20 cellular contexts compared by ENCODE assay signal in genomic region chr15:41836713-41837454, GRCh38. TPM values are rescaled to one million over a fixed set of nuclear protein-coding genes. Genes with fewer than 3 reads are reported as not detected.
A peak's percentile ranks its signal among the peaks of the same experiment; 100 is the strongest.
DNase-seq lines count a peak whose midpoint lies in the region; ATAC-seq and TF ChIP-seq lines count a peak whose summit lies in the region.
"Had no signal": no experiment of that assay in that cellular context is flagged by ENCODE, and none has a peak within 500 bp of the region (broad histone marks: within the 10 kb centered on the region; RNA-seq: fewer than 3 reads in every experiment).

No MANE protein-coding gene starts in this region.

- POLR2A ChIA-PET in MCF 10A (lab: Yijun Ruan, JAX) = interaction anchor here (2.3 kb wide), 1 partner anchor 8 kb away, joined by 11 read pairs; no protein-coding TSS in a partner anchor

- H3K36me3 ChIP-seq in breast epithelium (no peaks in the 10 kb centered on the region), esophagus squamous epithelium (peaks cover 4 to 73% (median 21%) of the 10 kb centered on the region in 3 donors)

- WGBS in esophagus squamous epithelium, 2 donors = 60 to 75% methylated on average over 1 to 7 of the region's 23 CpGs

- no peaks in the 10 kb centered on the region for H3K9me3 ChIP-seq in breast epithelium
- H3K9me3 ChIP-seq in esophagus squamous epithelium = no peaks in the 10 kb centered on the region

- H3K27ac Mint-ChIP-seq in MCF 10A (ENCODE audit: low read depth, unreplicated experiment) (no peak overlapping the region), neural crest cell (ENCODE audit: unreplicated experiment) (no peak overlapping the region)

- H3K27me3 ChIP-seq in breast epithelium (no peaks in the 10 kb centered on the region), esophagus squamous epithelium (no peaks in the 10 kb centered on the region)

- H3K4me3 ChIP-seq in breast epithelium (no peak overlapping the region), esophagus squamous epithelium (no peak overlapping the region)
- H3K4me3 ChIP-seq: PC-9, SK-N-MC had no signal

- peaks cover 13% of the 10 kb centered on the region for H3K4me1 Mint-ChIP-seq in MCF 10A (ENCODE audit: insufficient read depth, unreplicated experiment)
- H3K4me1 Mint-ChIP-seq in neural crest cell = peaks cover 3% of the 10 kb centered on the region

- intact Hi-C loops in MCF 10A (cut with micrococcal nuclease) (no loop called here), breast epithelium (cut with DNase I; ENCODE audit: low total_unique reads) (no loop called here), esophagus squamous epithelium (cut with DNase I) (no loop called here)

- H3K27me3 Mint-ChIP-seq in MCF 10A (ENCODE audit: insufficient read depth, unreplicated experiment) (no peaks in the 10 kb centered on the region), neural crest cell (ENCODE audit: low read depth) (no peaks in the 10 kb centered on the region)

- BruUV-seq in MCF 10A (replicated peaks; lab: Mats Ljungman, UMichigan) = TSS peak; percentile 12

- ATAC-seq in GM18858 (IDR thresholded peaks at IDR 0.05; ENCODE audit: unreplicated experiment) = no peak

- H3K27ac ChIP-seq in breast epithelium = peak overlapping the region in 1 of 2 donors; percentile 6
- H3K27ac ChIP-seq in esophagus squamous epithelium = peak overlapping the region; percentile 9 to 92 (median 85)
- H3K27ac ChIP-seq: PC-9, SK-N-MC had no signal

- no peak for DNase-seq in MCF 10A (ENCODE audit: unreplicated experiment)
- DNase-seq in breast epithelium (ENCODE audit: low spot score in 2 of 2) = no peak
- DNase-seq in esophagus squamous epithelium (lab: John Stamatoyannopoulos, UW) = no peak
- DNase-seq in neural crest cell (ENCODE audit: low read depth, low spot score) = no peak
- DNase-seq in GDM1 (lab: John Stamatoyannopoulos, UW) = no peak
- no peak for DNase-seq in stimulated activated CD4-positive, alpha-beta T cell treated with anti-CD3 and anti-CD28 coated beads, Interleukin-12 subunit alpha, Interleukin-12 subunit beta, amount 100 ng/mL, for 4 hours
- DNase-seq in SW 1271 (lab: John Stamatoyannopoulos, UW) = no peak
- DNase-seq: 8988T, Kasumi-1, NCI-H1092, NCI-H1436 treated with DMSO at 0.1 percent for 48 hours, NCI-H2029, NCI-H2227 treated with DMSO at 0.1 percent for 48 hours, NCI-H510A, PC-9, RPMI8226, SHP77 treated with DMSO at 0.1 percent for 48 hours had no signal

- CTCF ChIA-PET in MCF 10A (lab: Yijun Ruan, JAX) = interaction anchor here (0.9 kb wide), 1 partner anchor 64 kb away, joined by 3 read pairs; no protein-coding TSS in a partner anchor

- TF ChIP-seq POLR2A in breast epithelium (IDR thresholded peaks at IDR 0.05) (no peak), esophagus squamous epithelium (IDR thresholded peaks at IDR 0.05) (no peak)

- H3K36me3 Mint-ChIP-seq in MCF 10A (ENCODE audit: insufficient read depth, unreplicated experiment) = no peaks in the 10 kb centered on the region
- no peaks in the 10 kb centered on the region for H3K36me3 Mint-ChIP-seq in neural crest cell (ENCODE audit: low read depth)

- H3K9me3 Mint-ChIP-seq in MCF 10A (ENCODE audit: unreplicated experiment) (no peaks in the 10 kb centered on the region), neural crest cell (no peaks in the 10 kb centered on the region)

- H3K4me1 ChIP-seq in breast epithelium (peaks cover 0 to 10% of the 10 kb centered on the region in 2 donors), esophagus squamous epithelium (peaks cover 38 to 99% (median 45%) of the 10 kb centered on the region in 3 donors)

- TF ChIP-seq CTCF in MCF 10A (IDR thresholded peaks at IDR 0.05; ENCODE audit: unreplicated experiment) (no peak), breast epithelium (IDR thresholded peaks at IDR 0.05) (no peak), esophagus squamous epithelium (IDR thresholded peaks at IDR 0.05) (no peak), neural crest cell (conservative IDR thresholded peaks at IDR 0.05) (no peak)

- no peak overlapping the region for H3K4me3 Mint-ChIP-seq in MCF 10A (ENCODE audit: unreplicated experiment)
- peak overlapping the region; percentile 22 for H3K4me3 Mint-ChIP-seq in neural crest cell

RNA-seq across cellular contexts. Expression of gene PLA2G4B, which starts 1.8 kb away (rescaled TPM):
- total RNA-seq in MCF 10A (2022) = 3.8 and 5.0 TPM in 2 replicates
- total RNA-seq in breast epithelium = 10 to 100 TPM in 2 of 3 donors, 1 to 10 TPM in 1; 3.2 to 11.0 (median 10.2) TPM
- 10 to 100 TPM; 26.5 to 58.9 (median 39.7) TPM for total RNA-seq in esophagus squamous epithelium
- total RNA-seq in neural crest cell = 5.7 and 8.5 TPM in 2 replicates

RNA-seq across cellular contexts. Expression of gene JMJD7, which starts 9.0 kb away (rescaled TPM):
- total RNA-seq in MCF 10A (2022) = 9.2 and 13.3 TPM in 2 replicates
- total RNA-seq in breast epithelium = 10 to 100 TPM in 1 of 3 donors, 1 to 10 TPM in 2; 7.8 to 20.8 (median 8.8) TPM
- total RNA-seq in esophagus squamous epithelium = 10 to 100 TPM; 20.4 to 36.9 (median 30.5) TPM
- 14.8 and 16.6 TPM in 2 replicates for total RNA-seq in neural crest cell

RNA-seq across cellular contexts. Expression of gene SPTBN5, which starts 57.0 kb away (rescaled TPM):
- 1.1 TPM in 2 replicates for total RNA-seq in MCF 10A (2022)
- 1 to 10 TPM in 2 of 3 donors, under 1 TPM in 1; 0.16 to 2.3 (median 2.0) TPM for total RNA-seq in breast epithelium
- 1 to 10 TPM; 1.9 to 4.4 (median 3.4) TPM for total RNA-seq in esophagus squamous epithelium
- total RNA-seq in neural crest cell = 0.77 and 1.1 TPM in 2 replicates
- total RNA-seq: H4 had no signal
